In the genomic region with DNA sequence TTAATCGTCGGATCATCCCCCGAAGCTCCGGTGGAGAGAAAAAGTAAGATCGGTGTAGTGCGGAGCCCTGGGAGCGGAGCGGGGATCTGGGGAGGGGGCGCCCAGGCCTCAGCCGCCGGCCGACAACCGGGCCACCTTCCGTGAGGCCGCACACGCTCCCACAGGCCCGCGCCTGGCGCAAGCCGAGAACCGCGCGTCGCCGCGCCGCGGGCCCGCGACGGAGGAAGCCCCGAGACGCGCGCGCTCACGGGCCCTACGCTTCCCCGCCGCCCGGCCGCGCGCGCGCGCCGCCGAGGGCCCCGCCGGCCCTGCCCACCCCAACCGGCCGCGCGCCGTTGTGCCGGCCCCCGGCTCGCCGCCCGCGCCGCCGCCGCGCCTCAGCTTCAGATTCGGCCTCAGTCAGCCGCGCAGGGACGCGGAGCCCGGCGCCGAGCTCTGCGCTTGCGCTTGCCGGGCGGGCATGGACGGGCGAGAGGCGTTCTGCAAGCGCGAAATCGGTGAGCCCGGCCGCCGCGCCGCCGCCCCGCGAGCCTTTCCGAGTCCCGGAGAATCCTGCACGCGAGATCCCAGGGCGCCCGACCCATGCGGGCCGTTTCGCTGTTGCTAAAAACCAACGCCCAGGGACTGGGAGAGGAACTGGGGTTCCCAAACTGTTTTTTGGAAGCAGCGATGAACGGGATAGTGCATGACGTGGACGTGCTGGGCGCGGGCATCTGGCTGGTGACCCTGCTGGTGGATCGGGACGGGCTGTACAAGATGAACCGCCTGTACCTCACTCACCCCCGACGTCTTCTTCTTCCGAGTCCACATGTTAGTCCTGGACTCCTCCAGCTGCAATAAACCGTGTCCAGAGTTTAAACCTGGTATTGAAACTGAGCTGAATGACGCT, we compare ENCODE assay signal across 1 cellular context.
TF ChIP-seq lines count a peak whose summit lies in the region.

No MANE protein-coding gene starts in this region.

TF ChIP-seq in HepG2, 621 proteins besides CTCF, POLR2A, EP300 and RAD21 (continued from another document and continues in another):
- TF ChIP-seq, protein P1, sequence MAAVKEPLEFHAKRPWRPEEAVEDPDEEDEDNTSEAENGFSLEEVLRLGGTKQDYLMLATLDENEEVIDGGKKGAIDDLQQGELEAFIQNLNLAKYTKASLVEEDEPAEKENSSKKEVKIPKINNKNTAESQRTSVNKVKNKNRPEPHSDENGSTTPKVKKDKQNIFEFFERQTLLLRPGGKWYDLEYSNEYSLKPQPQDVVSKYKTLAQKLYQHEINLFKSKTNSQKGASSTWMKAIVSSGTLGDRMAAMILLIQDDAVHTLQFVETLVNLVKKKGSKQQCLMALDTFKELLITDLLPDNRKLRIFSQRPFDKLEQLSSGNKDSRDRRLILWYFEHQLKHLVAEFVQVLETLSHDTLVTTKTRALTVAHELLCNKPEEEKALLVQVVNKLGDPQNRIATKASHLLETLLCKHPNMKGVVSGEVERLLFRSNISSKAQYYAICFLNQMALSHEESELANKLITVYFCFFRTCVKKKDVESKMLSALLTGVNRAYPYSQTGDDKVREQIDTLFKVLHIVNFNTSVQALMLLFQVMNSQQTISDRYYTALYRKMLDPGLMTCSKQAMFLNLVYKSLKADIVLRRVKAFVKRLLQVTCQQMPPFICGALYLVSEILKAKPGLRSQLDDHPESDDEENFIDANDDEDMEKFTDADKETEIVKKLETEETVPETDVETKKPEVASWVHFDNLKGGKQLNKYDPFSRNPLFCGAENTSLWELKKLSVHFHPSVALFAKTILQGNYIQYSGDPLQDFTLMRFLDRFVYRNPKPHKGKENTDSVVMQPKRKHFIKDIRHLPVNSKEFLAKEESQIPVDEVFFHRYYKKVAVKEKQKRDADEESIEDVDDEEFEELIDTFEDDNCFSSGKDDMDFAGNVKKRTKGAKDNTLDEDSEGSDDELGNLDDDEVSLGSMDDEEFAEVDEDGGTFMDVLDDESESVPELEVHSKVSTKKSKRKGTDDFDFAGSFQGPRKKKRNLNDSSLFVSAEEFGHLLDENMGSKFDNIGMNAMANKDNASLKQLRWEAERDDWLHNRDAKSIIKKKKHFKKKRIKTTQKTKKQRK (IDR thresholded peaks at IDR 0.05; ENCODE audit: low read length) = no peak
- TF ChIP-seq ZNF10 (CRISPR knock-in tag; IDR thresholded peaks at IDR 0.05; ENCODE audit: borderline replicate concordance, low read depth) (no peak), ETV6 (CRISPR knock-in tag; conservative IDR thresholded peaks at IDR 0.05) (no peak), RNF2 (conservative IDR thresholded peaks at IDR 0.05; ENCODE audit: low read depth) (0 out of 2 replicates have a peak, but pooled peaks have one; percentile 29), HNRNPUL1 (IDR thresholded peaks at IDR 0.05; ENCODE audit: low read depth, low read length) (no peak), GATAD1 (CRISPR knock-in tag; IDR thresholded peaks at IDR 0.05) (no peak), MIXL1 (CRISPR knock-in tag; IDR thresholded peaks at IDR 0.05) (no peak), ZNF20 (CRISPR knock-in tag; IDR thresholded peaks at IDR 0.05) (no peak), AKAP8 (CRISPR knock-in tag; IDR thresholded peaks at IDR 0.05) (peak; percentile 75; the same call in 1 of the 2 replicates), ZNF333 (CRISPR knock-in tag; IDR thresholded peaks at IDR 0.05; ENCODE audit: borderline replicate concordance) (no peak), DNMT1 (CRISPR knock-in tag; IDR thresholded peaks at IDR 0.05) (peak; percentile 54; the same call in 1 of the 2 replicates), IRF2 (CRISPR knock-in tag; IDR thresholded peaks at IDR 0.05) (no peak), ZC3H13 (CRISPR knock-in tag; IDR thresholded peaks at IDR 0.05) (no peak; the same call in 1 of the 2 replicates), NFYB (CRISPR knock-in tag; IDR thresholded peaks at IDR 0.05) (no peak), HOXA7 (CRISPR knock-in tag; IDR thresholded peaks at IDR 0.05) (no peak), ZNF776 (CRISPR knock-in tag; IDR thresholded peaks at IDR 0.05) (no peak; the same call in none of the 2 replicates), ZNF674 (CRISPR knock-in tag; IDR thresholded peaks at IDR 0.05; ENCODE audit: low read depth) (peak; percentile 92; the same call in 1 of the 2 replicates), HIVEP1 (CRISPR knock-in tag; IDR thresholded peaks at IDR 0.05) (peak; percentile 22; the same call in 1 of the 2 replicates), NR1H2 (CRISPR knock-in tag; IDR thresholded peaks at IDR 0.05; ENCODE audit: borderline replicate concordance, low read depth) (0 out of 2 replicates have a peak, but pooled peaks have one; percentile 39), ADNP (CRISPR knock-in tag; IDR thresholded peaks at IDR 0.05) (no peak), ZC3H4 (CRISPR knock-in tag; IDR thresholded peaks at IDR 0.05; ENCODE audit: borderline replicate concordance) (0 out of 2 replicates have a peak, but pooled peaks have one; percentile 52), ZSCAN9 (CRISPR knock-in tag; IDR thresholded peaks at IDR 0.05; ENCODE audit: borderline replicate concordance) (0 out of 2 replicates have a peak, but pooled peaks have one; percentile 11), NRL (CRISPR knock-in tag; IDR thresholded peaks at IDR 0.05; ENCODE audit: borderline replicate concordance) (no peak), POLR2AphosphoS2 (IDR thresholded peaks at IDR 0.05; ENCODE audit: low read depth, low read length) (no peak), ZNF589 (CRISPR knock-in tag; conservative IDR thresholded peaks at IDR 0.05) (no peak), ZNF234 (CRISPR knock-in tag; conservative IDR thresholded peaks at IDR 0.05) (no peak), ZBTB21 (CRISPR knock-in tag; IDR thresholded peaks at IDR 0.05) (no peak), ZNF441 (CRISPR knock-in tag; IDR thresholded peaks at IDR 0.05; ENCODE audit: borderline replicate concordance) (peak; percentile 79), RFXANK (CRISPR knock-in tag; IDR thresholded peaks at IDR 0.05) (no peak), PRPF4 (IDR thresholded peaks at IDR 0.05; ENCODE audit: low read depth, low read length, poor library complexity, severe bottlenecking) (no peak), MED8 (CRISPR knock-in tag; IDR thresholded peaks at IDR 0.05; ENCODE audit: insufficient replicate concordance) (peak; percentile 43), FOXA1 (IDR thresholded peaks at IDR 0.05) (no peak), FOXA1 (CRISPR knock-in tag; IDR thresholded peaks at IDR 0.05) (no peak), ZNF570 (CRISPR knock-in tag; IDR thresholded peaks at IDR 0.05; ENCODE audit: borderline replicate concordance) (no peak)
- TF ChIP-seq, protein P2, sequence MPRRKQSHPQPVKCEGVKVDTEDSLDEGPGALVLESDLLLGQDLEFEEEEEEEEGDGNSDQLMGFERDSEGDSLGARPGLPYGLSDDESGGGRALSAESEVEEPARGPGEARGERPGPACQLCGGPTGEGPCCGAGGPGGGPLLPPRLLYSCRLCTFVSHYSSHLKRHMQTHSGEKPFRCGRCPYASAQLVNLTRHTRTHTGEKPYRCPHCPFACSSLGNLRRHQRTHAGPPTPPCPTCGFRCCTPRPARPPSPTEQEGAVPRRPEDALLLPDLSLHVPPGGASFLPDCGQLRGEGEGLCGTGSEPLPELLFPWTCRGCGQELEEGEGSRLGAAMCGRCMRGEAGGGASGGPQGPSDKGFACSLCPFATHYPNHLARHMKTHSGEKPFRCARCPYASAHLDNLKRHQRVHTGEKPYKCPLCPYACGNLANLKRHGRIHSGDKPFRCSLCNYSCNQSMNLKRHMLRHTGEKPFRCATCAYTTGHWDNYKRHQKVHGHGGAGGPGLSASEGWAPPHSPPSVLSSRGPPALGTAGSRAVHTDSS (CRISPR knock-in tag; conservative IDR thresholded peaks at IDR 0.05) = no peak
- TF ChIP-seq, protein P3, sequence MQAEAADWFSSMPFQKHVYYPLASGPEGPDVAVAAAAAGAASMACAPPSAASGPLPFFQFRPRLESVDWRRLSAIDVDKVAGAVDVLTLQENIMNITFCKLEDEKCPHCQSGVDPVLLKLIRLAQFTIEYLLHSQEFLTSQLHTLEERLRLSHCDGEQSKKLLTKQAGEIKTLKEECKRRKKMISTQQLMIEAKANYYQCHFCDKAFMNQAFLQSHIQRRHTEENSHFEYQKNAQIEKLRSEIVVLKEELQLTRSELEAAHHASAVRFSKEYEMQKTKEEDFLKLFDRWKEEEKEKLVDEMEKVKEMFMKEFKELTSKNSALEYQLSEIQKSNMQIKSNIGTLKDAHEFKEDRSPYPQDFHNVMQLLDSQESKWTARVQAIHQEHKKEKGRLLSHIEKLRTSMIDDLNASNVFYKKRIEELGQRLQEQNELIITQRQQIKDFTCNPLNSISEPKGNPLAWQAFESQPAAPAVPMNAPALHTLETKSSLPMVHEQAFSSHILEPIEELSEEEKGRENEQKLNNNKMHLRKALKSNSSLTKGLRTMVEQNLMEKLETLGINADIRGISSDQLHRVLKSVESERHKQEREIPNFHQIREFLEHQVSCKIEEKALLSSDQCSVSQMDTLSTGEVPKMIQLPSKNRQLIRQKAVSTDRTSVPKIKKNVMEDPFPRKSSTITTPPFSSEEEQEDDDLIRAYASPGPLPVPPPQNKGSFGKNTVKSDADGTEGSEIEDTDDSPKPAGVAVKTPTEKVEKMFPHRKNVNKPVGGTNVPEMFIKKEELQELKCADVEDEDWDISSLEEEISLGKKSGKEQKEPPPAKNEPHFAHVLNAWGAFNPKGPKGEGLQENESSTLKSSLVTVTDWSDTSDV (CRISPR knock-in tag; IDR thresholded peaks at IDR 0.05) = no peak
- TF ChIP-seq, protein P4, sequence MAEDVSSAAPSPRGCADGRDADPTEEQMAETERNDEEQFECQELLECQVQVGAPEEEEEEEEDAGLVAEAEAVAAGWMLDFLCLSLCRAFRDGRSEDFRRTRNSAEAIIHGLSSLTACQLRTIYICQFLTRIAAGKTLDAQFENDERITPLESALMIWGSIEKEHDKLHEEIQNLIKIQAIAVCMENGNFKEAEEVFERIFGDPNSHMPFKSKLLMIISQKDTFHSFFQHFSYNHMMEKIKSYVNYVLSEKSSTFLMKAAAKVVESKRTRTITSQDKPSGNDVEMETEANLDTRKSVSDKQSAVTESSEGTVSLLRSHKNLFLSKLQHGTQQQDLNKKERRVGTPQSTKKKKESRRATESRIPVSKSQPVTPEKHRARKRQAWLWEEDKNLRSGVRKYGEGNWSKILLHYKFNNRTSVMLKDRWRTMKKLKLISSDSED (CRISPR knock-in tag; IDR thresholded peaks at IDR 0.05) = no peak
- TF ChIP-seq, protein P5, sequence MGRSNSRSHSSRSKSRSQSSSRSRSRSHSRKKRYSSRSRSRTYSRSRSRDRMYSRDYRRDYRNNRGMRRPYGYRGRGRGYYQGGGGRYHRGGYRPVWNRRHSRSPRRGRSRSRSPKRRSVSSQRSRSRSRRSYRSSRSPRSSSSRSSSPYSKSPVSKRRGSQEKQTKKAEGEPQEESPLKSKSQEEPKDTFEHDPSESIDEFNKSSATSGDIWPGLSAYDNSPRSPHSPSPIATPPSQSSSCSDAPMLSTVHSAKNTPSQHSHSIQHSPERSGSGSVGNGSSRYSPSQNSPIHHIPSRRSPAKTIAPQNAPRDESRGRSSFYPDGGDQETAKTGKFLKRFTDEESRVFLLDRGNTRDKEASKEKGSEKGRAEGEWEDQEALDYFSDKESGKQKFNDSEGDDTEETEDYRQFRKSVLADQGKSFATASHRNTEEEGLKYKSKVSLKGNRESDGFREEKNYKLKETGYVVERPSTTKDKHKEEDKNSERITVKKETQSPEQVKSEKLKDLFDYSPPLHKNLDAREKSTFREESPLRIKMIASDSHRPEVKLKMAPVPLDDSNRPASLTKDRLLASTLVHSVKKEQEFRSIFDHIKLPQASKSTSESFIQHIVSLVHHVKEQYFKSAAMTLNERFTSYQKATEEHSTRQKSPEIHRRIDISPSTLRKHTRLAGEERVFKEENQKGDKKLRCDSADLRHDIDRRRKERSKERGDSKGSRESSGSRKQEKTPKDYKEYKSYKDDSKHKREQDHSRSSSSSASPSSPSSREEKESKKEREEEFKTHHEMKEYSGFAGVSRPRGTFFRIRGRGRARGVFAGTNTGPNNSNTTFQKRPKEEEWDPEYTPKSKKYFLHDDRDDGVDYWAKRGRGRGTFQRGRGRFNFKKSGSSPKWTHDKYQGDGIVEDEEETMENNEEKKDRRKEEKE (IDR thresholded peaks at IDR 0.05) = no peak
- TF ChIP-seq, protein P6, sequence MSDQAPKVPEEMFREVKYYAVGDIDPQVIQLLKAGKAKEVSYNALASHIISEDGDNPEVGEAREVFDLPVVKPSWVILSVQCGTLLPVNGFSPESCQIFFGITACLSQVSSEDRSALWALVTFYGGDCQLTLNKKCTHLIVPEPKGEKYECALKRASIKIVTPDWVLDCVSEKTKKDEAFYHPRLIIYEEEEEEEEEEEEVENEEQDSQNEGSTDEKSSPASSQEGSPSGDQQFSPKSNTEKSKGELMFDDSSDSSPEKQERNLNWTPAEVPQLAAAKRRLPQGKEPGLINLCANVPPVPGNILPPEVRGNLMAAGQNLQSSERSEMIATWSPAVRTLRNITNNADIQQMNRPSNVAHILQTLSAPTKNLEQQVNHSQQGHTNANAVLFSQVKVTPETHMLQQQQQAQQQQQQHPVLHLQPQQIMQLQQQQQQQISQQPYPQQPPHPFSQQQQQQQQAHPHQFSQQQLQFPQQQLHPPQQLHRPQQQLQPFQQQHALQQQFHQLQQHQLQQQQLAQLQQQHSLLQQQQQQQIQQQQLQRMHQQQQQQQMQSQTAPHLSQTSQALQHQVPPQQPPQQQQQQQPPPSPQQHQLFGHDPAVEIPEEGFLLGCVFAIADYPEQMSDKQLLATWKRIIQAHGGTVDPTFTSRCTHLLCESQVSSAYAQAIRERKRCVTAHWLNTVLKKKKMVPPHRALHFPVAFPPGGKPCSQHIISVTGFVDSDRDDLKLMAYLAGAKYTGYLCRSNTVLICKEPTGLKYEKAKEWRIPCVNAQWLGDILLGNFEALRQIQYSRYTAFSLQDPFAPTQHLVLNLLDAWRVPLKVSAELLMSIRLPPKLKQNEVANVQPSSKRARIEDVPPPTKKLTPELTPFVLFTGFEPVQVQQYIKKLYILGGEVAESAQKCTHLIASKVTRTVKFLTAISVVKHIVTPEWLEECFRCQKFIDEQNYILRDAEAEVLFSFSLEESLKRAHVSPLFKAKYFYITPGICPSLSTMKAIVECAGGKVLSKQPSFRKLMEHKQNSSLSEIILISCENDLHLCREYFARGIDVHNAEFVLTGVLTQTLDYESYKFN (CRISPR knock-in tag; conservative IDR thresholded peaks at IDR 0.05) = no peak; the same call in 1 of the 2 replicates
- TF ChIP-seq, protein P7, sequence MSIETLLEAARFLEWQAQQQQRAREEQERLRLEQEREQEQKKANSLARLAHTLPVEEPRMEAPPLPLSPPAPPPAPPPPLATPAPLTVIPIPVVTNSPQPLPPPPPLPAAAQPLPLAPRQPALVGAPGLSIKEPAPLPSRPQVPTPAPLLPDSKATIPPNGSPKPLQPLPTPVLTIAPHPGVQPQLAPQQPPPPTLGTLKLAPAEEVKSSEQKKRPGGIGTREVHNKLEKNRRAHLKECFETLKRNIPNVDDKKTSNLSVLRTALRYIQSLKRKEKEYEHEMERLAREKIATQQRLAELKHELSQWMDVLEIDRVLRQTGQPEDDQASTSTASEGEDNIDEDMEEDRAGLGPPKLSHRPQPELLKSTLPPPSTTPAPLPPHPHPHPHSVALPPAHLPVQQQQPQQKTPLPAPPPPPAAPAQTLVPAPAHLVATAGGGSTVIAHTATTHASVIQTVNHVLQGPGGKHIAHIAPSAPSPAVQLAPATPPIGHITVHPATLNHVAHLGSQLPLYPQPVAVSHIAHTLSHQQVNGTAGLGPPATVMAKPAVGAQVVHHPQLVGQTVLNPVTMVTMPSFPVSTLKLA (IDR thresholded peaks at IDR 0.05) = no peak
